ENCODE assay signal across 8 cellular contexts in genomic region chr1:51517361-51518032, GRCh38. TPM values are rescaled to one million over a fixed set of nuclear protein-coding genes. Genes with fewer than 3 reads are reported as not detected.
DNase-seq lines count a peak whose midpoint lies in the region; ATAC-seq and TF ChIP-seq lines count a peak whose summit lies in the region.

No MANE protein-coding gene starts in this region.

- WGBS in prostate gland = 3% methylated on average over 7 of the region's 7 CpGs

- H3K27me3 ChIP-seq in fibroblast of lung (ENCODE audit: control insufficient read depth, insufficient read depth, low read length) = no peaks in the 10 kb centered on the region
- H3K27me3 ChIP-seq in prostate gland (replicated peaks; ENCODE audit: insufficient read depth) = no peaks in the 10 kb centered on the region

- TF ChIP-seq POLR2A in prostate gland (IDR thresholded peaks at IDR 0.05) = no peak

- peak overlapping the region; percentile 96 for H3K4me2 ChIP-seq in fibroblast of lung (ENCODE audit: extremely low read depth, insufficient read depth, low read length)

- H3K4me1 ChIP-seq in fibroblast of lung (ENCODE audit: control insufficient read depth, extremely low read depth, insufficient read depth, low read length) (peaks cover 4% of the 10 kb centered on the region), prostate gland (replicated peaks) (peaks cover 2% of the 10 kb centered on the region)

- H3K79me2 ChIP-seq in fibroblast of lung (ENCODE audit: control insufficient read depth, insufficient read depth, low read length) = peaks cover 58% of the 10 kb centered on the region

- H3K27ac Mint-ChIP-seq in activated CD8-positive, alpha-beta memory T cell treated with anti-CD3 and anti-CD28 coated beads, Interleukin-2, amount 10 ng/mL, durations not matched to agents 7 days and 5 days = peak overlapping the region; percentile 87

- intact Hi-C loops in prostate gland (cut with DNase I) = no loop called here

- H3K9me3 ChIP-seq in fibroblast of lung (ENCODE audit: control insufficient read depth, insufficient read depth, low read depth, low read length) = no peaks in the 10 kb centered on the region
- H3K9me3 ChIP-seq in prostate gland = no peaks in the 10 kb centered on the region

- TF ChIP-seq CTCF in fibroblast of lung (conservative IDR thresholded peaks at IDR 0.05 in 1 of 2, IDR thresholded peaks at IDR 0.05 in 1 of 2; ENCODE audit: low read depth in 1 of 2, low read length in 2 of 2) (no peak), prostate gland (IDR thresholded peaks at IDR 0.05) (no peak)

- no peak for DNase-seq in activated CD8-positive, alpha-beta memory T cell treated with anti-CD3 and anti-CD28 coated beads, Interleukin-2, amount 10 ng/mL, durations not matched to agents 7 days and 5 days
- no peak for DNase-seq in activated CD8-positive, alpha-beta memory T cell treated with anti-CD3 and anti-CD28 coated beads, Interleukin-2, amount 50 U/mL, for 4 hours
- DNase-seq in SW480 (ENCODE audit: low spot score) = peak; percentile 11
- peak; percentile 23 to 42 for DNase-seq in fibroblast of lung (ENCODE audit: low read depth in 2 of 2)
- DNase-seq in prostate gland (ENCODE audit: low spot score) = peak; percentile 23
- DNase-seq in epidermal melanocyte (ENCODE audit: insufficient read length, low spot score) = no peak
- no peak for DNase-seq in activated CD4-positive, CD25-positive, alpha-beta regulatory T cell (lab: John Stamatoyannopoulos, UW)
- no peak for DNase-seq in NCI-H187 treated with DMSO at 0.1 percent for 48 hours (lab: John Stamatoyannopoulos, UW)

- H3K36me3 Mint-ChIP-seq in activated CD8-positive, alpha-beta memory T cell treated with anti-CD3 and anti-CD28 coated beads, Interleukin-2, amount 10 ng/mL, durations not matched to agents 7 days and 5 days = peaks cover 4% of the 10 kb centered on the region

- H2AFZ ChIP-seq in fibroblast of lung (ENCODE audit: low read length) = peak overlapping the region; percentile 17

- H3K9ac ChIP-seq in fibroblast of lung (ENCODE audit: insufficient read depth, low read length) = no peak overlapping the region

- no peaks in the 10 kb centered on the region for H3K36me3 ChIP-seq in fibroblast of lung (ENCODE audit: control insufficient read depth, insufficient read depth, low read length)
- H3K36me3 ChIP-seq in prostate gland = no peaks in the 10 kb centered on the region

- no peaks in the 10 kb centered on the region for H4K20me1 ChIP-seq in fibroblast of lung (ENCODE audit: control insufficient read depth, extremely low read depth, insufficient read depth, low read length)

- H3K4me3 Mint-ChIP-seq in activated CD8-positive, alpha-beta memory T cell treated with anti-CD3 and anti-CD28 coated beads, Interleukin-2, amount 10 ng/mL, durations not matched to agents 7 days and 5 days = peak overlapping the region; percentile 85

- H3K4me3 ChIP-seq in fibroblast of lung (replicated peaks in 1 of 4; ENCODE audit: control extremely low read depth in 1 of 4, insufficient read depth in 1 of 4, low read depth in 3 of 4, low read length in 4 of 4) = peak overlapping the region; percentile 82 to 89 (median 86)
- peak overlapping the region; percentile 83 to 95 for H3K4me3 ChIP-seq in prostate gland

- CTCF ChIA-PET in activated CD8-positive, alpha-beta memory T cell treated with anti-CD3 and anti-CD28 coated beads, Interleukin-2, amount 10 ng/mL, durations not matched to agents 7 days and 5 days (lab: Charles Lee) = interaction anchor here (1.6 kb wide), 1 partner anchor 18 kb away, joined by 5 read pairs; no protein-coding TSS in a partner anchor

- no peak for ATAC-seq in activated CD8-positive, alpha-beta memory T cell treated with anti-CD3 and anti-CD28 coated beads, Interleukin-2, amount 10 ng/mL, durations not matched to agents 7 days and 5 days

- H3K9me3 Mint-ChIP-seq in activated CD8-positive, alpha-beta memory T cell treated with anti-CD3 and anti-CD28 coated beads, Interleukin-2, amount 10 ng/mL, durations not matched to agents 7 days and 5 days (ENCODE audit: low read depth) = no peaks in the 10 kb centered on the region

- H3K27me3 Mint-ChIP-seq in activated CD8-positive, alpha-beta memory T cell treated with anti-CD3 and anti-CD28 coated beads, Interleukin-2, amount 10 ng/mL, durations not matched to agents 7 days and 5 days = no peaks in the 10 kb centered on the region

- H3K4me1 Mint-ChIP-seq in activated CD8-positive, alpha-beta memory T cell treated with anti-CD3 and anti-CD28 coated beads, Interleukin-2, amount 10 ng/mL, durations not matched to agents 7 days and 5 days = peaks cover 60% of the 10 kb centered on the region

- H3K27ac ChIP-seq in fibroblast of lung (ENCODE audit: insufficient read depth, low read length) = peak overlapping the region; percentile 67
- H3K27ac ChIP-seq in prostate gland = peak overlapping the region; percentile 81 to 94

RNA-seq across cellular contexts. Expression of gene EPS15, which starts 1.6 kb away (rescaled TPM):
- 10 to 100 TPM; 71.6 to 80.0 TPM for total RNA-seq in activated CD8-positive, alpha-beta memory T cell treated with anti-CD3 and anti-CD28 coated beads, Interleukin-2, amount 10 ng/mL, durations not matched to agents 7 days and 5 days
- total RNA-seq in fibroblast of lung (63.9 and 75.5 TPM in 2 replicates), prostate gland (10 to 100 TPM; 62.4 to 70.4 TPM)
- 50.1 and 67.7 TPM in 2 replicates for polyA plus RNA-seq in fibroblast of lung
- polyA plus RNA-seq in fibroblast of lung (2012) = 22.3 and 29.1 TPM in 2 replicates
- 8.3 and 11.0 TPM in 2 replicates for polyA minus RNA-seq in fibroblast of lung (ENCODE audit: low replicate concordance)

Comparison
In these comparisons a context has a peak if more than half of its experiments do, and no peak if none do; other contexts are left out.
1. DNase-seq: peak in SW480 (single experiment), fibroblast of lung (2 of 2) and prostate gland (single experiment); none in activated CD8-positive, alpha-beta memory T cell treated with anti-CD3 and anti-CD28 coated beads, Interleukin-2, amount 10 ng/mL, durations not matched to agents 7 days and 5 days (single experiment), activated CD8-positive, alpha-beta memory T cell treated with anti-CD3 and anti-CD28 coated beads, Interleukin-2, amount 50 U/mL, for 4 hours (single experiment), epidermal melanocyte (single experiment), activated CD4-positive, CD25-positive, alpha-beta regulatory T cell (0 of 4) and NCI-H187 treated with DMSO at 0.1 percent for 48 hours (single experiment).